ENCODE assay signal across 8 cellular contexts in genomic region chr2:106886916-106887758, GRCh38. TPM values are rescaled to one million over a fixed set of nuclear protein-coding genes. Genes with fewer than 3 reads are reported as not detected.
DNase-seq lines count a peak whose midpoint lies in the region; ATAC-seq and TF ChIP-seq lines count a peak whose summit lies in the region.

No MANE protein-coding gene starts in this region.

- H3K4me1 Mint-ChIP-seq in nephron progenitor cell: peaks cover 51% of the 10 kb centered on the region

- peaks cover 5% of the 10 kb centered on the region for H3K27me3 Mint-ChIP-seq in nephron progenitor cell (ENCODE audit: low read depth, poor library complexity)

- DNase-seq in AG10803 (ENCODE audit: low read depth) (no peak), NCI-H1930 (lab: John Stamatoyannopoulos, UW) (peak; percentile 51 to 59), nephron progenitor cell (peak; percentile 70), GM10266 (ENCODE audit: extremely low spot score) (no peak), RKO (ENCODE audit: low spot score) (no peak)

- no peak for TF ChIP-seq CTCF in AG10803 (conservative IDR thresholded peaks at IDR 0.05; ENCODE audit: low read length)
- TF ChIP-seq CTCF in nephron progenitor cell (IDR thresholded peaks at IDR 0.05): no peak
- TF ChIP-seq CTCF in GM10266 (IDR thresholded peaks at IDR 0.05; ENCODE audit: control insufficient read depth, insufficient read depth, low read depth, missing control alignments): no peak

- peak; percentile 80 for ATAC-seq in esophagus mucosa
- ATAC-seq in HG03378 (IDR thresholded peaks at IDR 0.05; ENCODE audit: unreplicated experiment): no peak
- ATAC-seq in HG03280 (IDR thresholded peaks at IDR 0.05; ENCODE audit: unreplicated experiment): no peak

- peak overlapping the region; percentile 84 for H3K4me3 Mint-ChIP-seq in nephron progenitor cell

- H3K36me3 Mint-ChIP-seq in nephron progenitor cell (ENCODE audit: low read depth): no peaks in the 10 kb centered on the region

- H3K4me3 ChIP-seq in AG10803 (ENCODE audit: low read length): peak overlapping the region; percentile 39

- H3K27ac Mint-ChIP-seq in nephron progenitor cell: no peak overlapping the region

- H3K9me3 Mint-ChIP-seq in nephron progenitor cell: no peaks in the 10 kb centered on the region

RNA-seq across cellular contexts. Expression of gene ST6GAL2, which starts 1.2 kb away (rescaled TPM):
- total RNA-seq in esophagus mucosa: 2.5 TPM

Comparison
In these comparisons a context has a peak if more than half of its experiments do, and no peak if none do; other contexts are left out.
1. DNase-seq: peak in NCI-H1930 (2 of 2) and nephron progenitor cell (single experiment); none in AG10803 (single experiment), GM10266 (single experiment) and RKO (single experiment).